ENCODE assay signal across 22 cellular contexts in the genomic region with DNA sequence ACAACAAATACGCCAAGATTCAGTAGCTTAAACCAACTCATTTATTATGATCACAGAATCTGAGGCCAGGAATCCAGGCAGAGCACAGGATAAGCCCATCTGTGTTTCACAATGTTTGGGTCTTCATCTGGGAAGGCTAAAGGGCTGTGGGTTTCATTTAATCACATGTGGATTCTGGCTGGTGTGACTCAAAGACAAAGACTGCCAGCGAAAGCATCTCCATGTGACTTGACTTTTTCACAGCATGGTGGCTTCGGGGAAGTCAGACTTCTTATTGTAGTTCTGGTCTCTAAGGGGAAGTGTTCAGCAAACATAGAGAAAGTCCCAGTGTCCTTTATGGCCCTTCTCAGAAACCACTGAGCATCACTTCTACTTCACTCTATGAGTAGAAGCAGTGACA.
"Had no signal": no experiment of that assay in that cellular context is flagged by ENCODE, and none has a peak within 500 bp of the region (broad histone marks: within the 10 kb centered on the region; RNA-seq: fewer than 3 reads in every experiment).

No MANE protein-coding gene starts in this region.

- H3K4me1 Mint-ChIP-seq: activated CD4-positive, alpha-beta T cell treated with anti-CD3 and anti-CD28 coated beads, Interleukin-2, amount 10 ng/mL, durations not matched to agents 24 days and 14 days; activated naive CD8-positive, alpha-beta T cell treated with anti-CD3 and anti-CD28 coated beads, Interleukin-2, amount 50 U/mL, for 24 hours; stimulated activated naive CD8-positive, alpha-beta T cell treated with anti-CD3 and anti-CD28 coated beads, Interleukin-15, amount 100 ng/mL, for 72 hours; T-cell had no signal

- H3K4me1 ChIP-seq: esophagus muscularis mucosa, left lung, prostate gland, suprapubic skin, transverse colon, uterus had no signal

- H3K4me3 ChIP-seq: esophagus muscularis mucosa, left lung, prostate gland, skin epidermis, suprapubic skin, transverse colon, uterus had no signal

- H3K9me3 ChIP-seq: esophagus muscularis mucosa, prostate gland, transverse colon, uterus had no signal

- H3K27ac ChIP-seq: esophagus muscularis mucosa, left lung, prostate gland, skin epidermis, suprapubic skin, transverse colon, uterus had no signal

- H3K27ac Mint-ChIP-seq: activated CD4-positive, alpha-beta T cell treated with anti-CD3 and anti-CD28 coated beads, Interleukin-2, amount 10 ng/mL, durations not matched to agents 24 days and 14 days; activated CD8-positive, alpha-beta T cell treated with anti-CD3 and anti-CD28 coated beads, Interleukin-2, amount 10 ng/mL, durations not matched to agents 7 days and 5 days; activated naive CD4-positive, alpha-beta T cell treated with anti-CD3 and anti-CD28 coated beads for 36 hours; activated naive CD8-positive, alpha-beta T cell treated with anti-CD3 and anti-CD28 coated beads, Interleukin-2, amount 50 U/mL, for 24 hours; stimulated activated naive CD8-positive, alpha-beta T cell treated with anti-CD3 and anti-CD28 coated beads, Interleukin-15, amount 100 ng/mL, for 72 hours; T-cell had no signal

- H3K4me3 Mint-ChIP-seq: activated CD4-positive, alpha-beta T cell treated with anti-CD3 and anti-CD28 coated beads, Interleukin-2, amount 10 ng/mL, durations not matched to agents 24 days and 14 days; activated CD8-positive, alpha-beta T cell treated with anti-CD3 and anti-CD28 coated beads, Interleukin-2, amount 10 ng/mL, durations not matched to agents 7 days and 5 days; activated naive CD4-positive, alpha-beta T cell treated with anti-CD3 and anti-CD28 coated beads for 36 hours; activated naive CD8-positive, alpha-beta T cell treated with anti-CD3 and anti-CD28 coated beads, Interleukin-2, amount 50 U/mL, for 24 hours; activated T-cell treated with anti-CD3 and anti-CD28 coated beads, Interleukin-2, amount 50 U/mL, for 4 hours; stimulated activated naive CD8-positive, alpha-beta T cell treated with anti-CD3 and anti-CD28 coated beads, Interleukin-15, amount 100 ng/mL, for 72 hours; T-cell had no signal

- H3K36me3 ChIP-seq: esophagus muscularis mucosa, left lung, prostate gland, suprapubic skin, transverse colon, uterus had no signal

- H3K27me3 Mint-ChIP-seq: activated CD4-positive, alpha-beta T cell treated with anti-CD3 and anti-CD28 coated beads, Interleukin-2, amount 10 ng/mL, durations not matched to agents 24 days and 14 days; activated naive CD8-positive, alpha-beta T cell treated with anti-CD3 and anti-CD28 coated beads, Interleukin-2, amount 50 U/mL, for 24 hours; stimulated activated naive CD8-positive, alpha-beta T cell treated with anti-CD3 and anti-CD28 coated beads, Interleukin-15, amount 100 ng/mL, for 72 hours; T-cell had no signal

- DNase-seq: activated CD4-positive, alpha-beta T cell treated with anti-CD3 and anti-CD28 coated beads, Interleukin-2, amount 10 ng/mL, durations not matched to agents 24 days and 14 days; activated CD4-positive, CD25-positive, alpha-beta regulatory T cell; activated CD8-positive, alpha-beta memory T cell treated with anti-CD3 and anti-CD28 coated beads, Interleukin-2, amount 50 U/mL, for 4 hours; activated CD8-positive, alpha-beta T cell treated with anti-CD3 and anti-CD28 coated beads, Interleukin-2, amount 10 ng/mL, durations not matched to agents 7 days and 5 days; activated naive CD4-positive, alpha-beta T cell treated with anti-CD3 and anti-CD28 coated beads for 36 hours; activated naive CD8-positive, alpha-beta T cell treated with anti-CD3 and anti-CD28 coated beads, Interleukin-2, amount 50 U/mL, for 24 hours; activated T-cell treated with anti-CD3 and anti-CD28 coated beads, Interleukin-2, amount 50 U/mL, for 4 hours; aorta; cortex of kidney; hippocampal formation; left lung; midbrain; right cardiac atrium; stimulated activated CD4-positive, alpha-beta T cell treated with anti-CD3 and anti-CD28 coated beads, Interleukin-4, amount 100 ng/mL, for 1 hour; stimulated activated naive CD8-positive, alpha-beta T cell treated with anti-CD3 and anti-CD28 coated beads, Interleukin-15, amount 100 ng/mL, for 72 hours; T-cell; transverse colon; uterus had no signal

- H3K9me3 Mint-ChIP-seq: activated naive CD4-positive, alpha-beta T cell treated with anti-CD3 and anti-CD28 coated beads for 36 hours had no signal

- H3K27me3 ChIP-seq: esophagus muscularis mucosa, left lung, suprapubic skin, transverse colon, uterus had no signal

- H3K36me3 Mint-ChIP-seq: T-cell had no signal
